In genomic region chr1:224141693-224142092, GRCh38 we compare ENCODE assay signal across 15 cellular contexts. TPM values are rescaled to one million over a fixed set of nuclear protein-coding genes. Genes with fewer than 3 reads are reported as not detected.
DNase-seq lines count a peak whose midpoint lies in the region; ATAC-seq and TF ChIP-seq lines count a peak whose summit lies in the region.
"Had no signal": no experiment of that assay in that cellular context is flagged by ENCODE, and none has a peak within 500 bp of the region (broad histone marks: within the 10 kb centered on the region; RNA-seq: fewer than 3 reads in every experiment).

No MANE protein-coding gene starts in this region.

- H3K4me1 Mint-ChIP-seq in activated naive CD4-positive, alpha-beta T cell treated with anti-CD3 and anti-CD28 coated beads, Interleukin-2, amount 10 ng/mL, durations not matched to agents 7 days and 5 days, result no peaks in the 10 kb centered on the region
- peaks cover 4% of the 10 kb centered on the region for H3K4me1 Mint-ChIP-seq in activated T-helper 17 cell treated with anti-CD3 and anti-CD28 coated beads, Interleukin-2, amount 50 U/mL, for 72 hours
- no peaks in the 10 kb centered on the region for H3K4me1 Mint-ChIP-seq in progenitor cell of endocrine pancreas (ENCODE audit: low read depth)
- H3K4me1 Mint-ChIP-seq: CD14-positive monocyte had no signal

- DNase-seq in activated naive CD4-positive, alpha-beta T cell treated with anti-CD3 and anti-CD28 coated beads, Interleukin-2, amount 50 U/mL, for 72 hours (ENCODE audit: low spot score in 2 of 2), result no peak
- DNase-seq in activated naive CD4-positive, alpha-beta T cell treated with anti-CD3 and anti-CD28 coated beads, Interleukin-2, amount 10 ng/mL, durations not matched to agents 7 days and 5 days, result no peak
- DNase-seq in progenitor cell of endocrine pancreas (ENCODE audit: low spot score, unreplicated experiment) (no peak), NCI-H1694 treated with DMSO at 0.1 percent for 48 hours (lab: John Stamatoyannopoulos, UW) (no peak)
- DNase-seq: CD4-positive, alpha-beta T cell; CD8-positive, alpha-beta memory T cell; DMS 273 treated with DMSO at 0.1 percent for 48 hours; DND-41; GOT3; HFFc6 had no signal

- peak; percentile 47 to 48 for ATAC-seq in activated naive CD4-positive, alpha-beta T cell treated with anti-CD3 and anti-CD28 coated beads, Interleukin-2, amount 50 U/mL, for 72 hours
- ATAC-seq in activated T-helper 17 cell treated with anti-CD3 and anti-CD28 coated beads, Interleukin-2, amount 50 U/mL, for 72 hours (replicated peaks), result peak; percentile 74

- peak overlapping the region; percentile 84 for H3K27ac ChIP-seq in C4-2B
- H3K27ac ChIP-seq: BLaER1 had no signal

- TF ChIP-seq CTCF in C4-2B (conservative IDR thresholded peaks at IDR 0.05) (no peak), progenitor cell of endocrine pancreas (IDR thresholded peaks at IDR 0.05; ENCODE audit: unreplicated experiment) (no peak)

- H3K4me3 Mint-ChIP-seq in activated naive CD4-positive, alpha-beta T cell treated with anti-CD3 and anti-CD28 coated beads, Interleukin-2, amount 10 ng/mL, durations not matched to agents 7 days and 5 days, result no peak overlapping the region
- H3K4me3 Mint-ChIP-seq in activated T-helper 17 cell treated with anti-CD3 and anti-CD28 coated beads, Interleukin-2, amount 50 U/mL, for 72 hours, result no peak overlapping the region
- no peak overlapping the region for H3K4me3 Mint-ChIP-seq in progenitor cell of endocrine pancreas (ENCODE audit: low read depth)
- H3K4me3 Mint-ChIP-seq: B cell; CD14-positive monocyte; CD4-positive, alpha-beta T cell; CD8-positive, alpha-beta memory T cell; HFFc6 had no signal

- no peaks in the 10 kb centered on the region for H3K27me3 Mint-ChIP-seq in activated naive CD4-positive, alpha-beta T cell treated with anti-CD3 and anti-CD28 coated beads, Interleukin-2, amount 10 ng/mL, durations not matched to agents 7 days and 5 days
- no peaks in the 10 kb centered on the region for H3K27me3 Mint-ChIP-seq in activated T-helper 17 cell treated with anti-CD3 and anti-CD28 coated beads, Interleukin-2, amount 50 U/mL, for 72 hours
- no peaks in the 10 kb centered on the region for H3K27me3 Mint-ChIP-seq in progenitor cell of endocrine pancreas
- H3K27me3 Mint-ChIP-seq: B cell; CD4-positive, alpha-beta T cell; CD8-positive, alpha-beta memory T cell had no signal

- H3K27ac Mint-ChIP-seq in activated naive CD4-positive, alpha-beta T cell treated with anti-CD3 and anti-CD28 coated beads, Interleukin-2, amount 50 U/mL, for 72 hours, result peak overlapping the region in 1 of 2 donors; percentile 44
- H3K27ac Mint-ChIP-seq in activated naive CD4-positive, alpha-beta T cell treated with anti-CD3 and anti-CD28 coated beads, Interleukin-2, amount 10 ng/mL, durations not matched to agents 7 days and 5 days, result no peak overlapping the region
- H3K27ac Mint-ChIP-seq in activated T-helper 17 cell treated with anti-CD3 and anti-CD28 coated beads, Interleukin-2, amount 50 U/mL, for 72 hours, result no peak overlapping the region
- H3K27ac Mint-ChIP-seq in progenitor cell of endocrine pancreas, result no peak overlapping the region
- H3K27ac Mint-ChIP-seq: B cell; CD4-positive, alpha-beta T cell; HFFc6 had no signal

- H3K9me3 Mint-ChIP-seq in activated naive CD4-positive, alpha-beta T cell treated with anti-CD3 and anti-CD28 coated beads, Interleukin-2, amount 50 U/mL, for 72 hours, result no peaks in the 10 kb centered on the region
- no peaks in the 10 kb centered on the region for H3K9me3 Mint-ChIP-seq in activated naive CD4-positive, alpha-beta T cell treated with anti-CD3 and anti-CD28 coated beads, Interleukin-2, amount 10 ng/mL, durations not matched to agents 7 days and 5 days
- H3K9me3 Mint-ChIP-seq in activated T-helper 17 cell treated with anti-CD3 and anti-CD28 coated beads, Interleukin-2, amount 50 U/mL, for 72 hours, result no peaks in the 10 kb centered on the region
- no peaks in the 10 kb centered on the region for H3K9me3 Mint-ChIP-seq in progenitor cell of endocrine pancreas (ENCODE audit: low read depth)
- H3K9me3 Mint-ChIP-seq: CD14-positive monocyte; CD4-positive, alpha-beta T cell; CD8-positive, alpha-beta memory T cell; HFFc6 had no signal

- no peaks in the 10 kb centered on the region for H3K36me3 Mint-ChIP-seq in activated naive CD4-positive, alpha-beta T cell treated with anti-CD3 and anti-CD28 coated beads, Interleukin-2, amount 50 U/mL, for 72 hours
- H3K36me3 Mint-ChIP-seq in activated naive CD4-positive, alpha-beta T cell treated with anti-CD3 and anti-CD28 coated beads, Interleukin-2, amount 10 ng/mL, durations not matched to agents 7 days and 5 days, result peaks cover 18% of the 10 kb centered on the region
- H3K36me3 Mint-ChIP-seq in activated T-helper 17 cell treated with anti-CD3 and anti-CD28 coated beads, Interleukin-2, amount 50 U/mL, for 72 hours (ENCODE audit: low read depth), result peaks cover 61% of the 10 kb centered on the region
- peaks cover 10% of the 10 kb centered on the region for H3K36me3 Mint-ChIP-seq in progenitor cell of endocrine pancreas (ENCODE audit: insufficient read depth)

- CTCF ChIA-PET in activated naive CD4-positive, alpha-beta T cell treated with anti-CD3 and anti-CD28 coated beads, Interleukin-2, amount 10 ng/mL, durations not matched to agents 7 days and 5 days (lab: Charles Lee), result no interaction called here

RNA-seq across cellular contexts. Expression of gene FBXO28, which starts 27.8 kb away (rescaled TPM):
- total RNA-seq in activated naive CD4-positive, alpha-beta T cell treated with anti-CD3 and anti-CD28 coated beads, Interleukin-2, amount 50 U/mL, for 72 hours, result 10 to 100 TPM; 14.4 to 18.1 TPM
- 10 to 100 TPM; 26.2 to 29.5 TPM for total RNA-seq in activated T-helper 17 cell treated with anti-CD3 and anti-CD28 coated beads, Interleukin-2, amount 50 U/mL, for 72 hours
- 31.9 and 33.5 TPM in 2 replicates for total RNA-seq in progenitor cell of endocrine pancreas

RNA-seq across cellular contexts. Expression of gene DEGS1, which starts 41.3 kb away (rescaled TPM):
- total RNA-seq in activated naive CD4-positive, alpha-beta T cell treated with anti-CD3 and anti-CD28 coated beads, Interleukin-2, amount 50 U/mL, for 72 hours, result 10 to 100 TPM; 10.5 to 38.3 TPM
- total RNA-seq in activated T-helper 17 cell treated with anti-CD3 and anti-CD28 coated beads, Interleukin-2, amount 50 U/mL, for 72 hours, result 10 to 100 TPM; 37.7 to 72.3 TPM
- 10.4 and 13.5 TPM in 2 replicates for total RNA-seq in progenitor cell of endocrine pancreas
